22 cellular contexts compared by ENCODE assay signal in genomic region chr3:126343675-126344074, GRCh38. TPM values are rescaled to one million over a fixed set of nuclear protein-coding genes. Genes with fewer than 3 reads are reported as not detected.
A peak's percentile ranks its signal among the peaks of the same experiment; 100 is the strongest.
DNase-seq lines count a peak whose midpoint lies in the region; ATAC-seq and TF ChIP-seq lines count a peak whose summit lies in the region.
"Had no signal": no experiment of that assay in that cellular context is flagged by ENCODE, and none has a peak within 500 bp of the region (broad histone marks: within the 10 kb centered on the region; RNA-seq: fewer than 3 reads in every experiment).

No MANE protein-coding gene starts in this region.

- H3K27me3 ChIP-seq in dorsolateral prefrontal cortex, result no peaks in the 10 kb centered on the region
- H3K27me3 ChIP-seq in neuronal stem cell (ENCODE audit: control insufficient read depth in 3 of 3, insufficient read depth in 3 of 3, low read depth in 1 of 3, low read length in 3 of 3), result peaks cover 0 to 4% (median 0%) of the 10 kb centered on the region in 3 experiments

- no peaks in the 10 kb centered on the region for H3K36me3 Mint-ChIP-seq in type B pancreatic cell
- H3K36me3 Mint-ChIP-seq: CD14-positive monocyte had no signal

- H3K27me3 Mint-ChIP-seq in type B pancreatic cell, result peaks cover 7% of the 10 kb centered on the region
- H3K27me3 Mint-ChIP-seq: activated CD4-positive, alpha-beta T cell treated with anti-CD3 and anti-CD28 coated beads, Interleukin-2, amount 10 ng/mL, durations not matched to agents 24 days and 14 days had no signal

- H3K36me3 ChIP-seq in neuronal stem cell (replicated peaks in 1 of 2; ENCODE audit: control insufficient read depth in 2 of 2, insufficient read depth in 2 of 2, low read length in 2 of 2), result no peaks in the 10 kb centered on the region

- no peaks in the 10 kb centered on the region for H3K4me1 Mint-ChIP-seq in type B pancreatic cell (ENCODE audit: unreplicated experiment)
- H3K4me1 Mint-ChIP-seq: activated CD4-positive, alpha-beta T cell treated with anti-CD3 and anti-CD28 coated beads, Interleukin-2, amount 10 ng/mL, durations not matched to agents 24 days and 14 days; CD14-positive monocyte had no signal

- no peak overlapping the region for H3K4me3 Mint-ChIP-seq in type B pancreatic cell
- H3K4me3 Mint-ChIP-seq: activated CD4-positive, alpha-beta T cell treated with anti-CD3 and anti-CD28 coated beads, Interleukin-2, amount 10 ng/mL, durations not matched to agents 24 days and 14 days; CD14-positive monocyte had no signal

- peak overlapping the region; percentile 51 for H2BK15ac ChIP-seq in neuronal stem cell (ENCODE audit: low read length)

- no peaks in the 10 kb centered on the region for H3K9me3 Mint-ChIP-seq in type B pancreatic cell
- H3K9me3 Mint-ChIP-seq: activated CD4-positive, alpha-beta T cell treated with anti-CD3 and anti-CD28 coated beads, Interleukin-2, amount 10 ng/mL, durations not matched to agents 24 days and 14 days had no signal

- H3K4me2 ChIP-seq in neuronal stem cell (ENCODE audit: insufficient read depth, low read length, poor library complexity, severe bottlenecking), result no peak overlapping the region

- H2AK5ac ChIP-seq in neuronal stem cell (ENCODE audit: low read depth, low read length), result peak overlapping the region; percentile 73

- no peak overlapping the region for H3K9ac ChIP-seq in neuronal stem cell (ENCODE audit: low read depth, low read length, poor library complexity)

- no peak overlapping the region for H2BK5ac ChIP-seq in neuronal stem cell (ENCODE audit: low read length)

- ATAC-seq in left ventricle myocardium superior, result no peak
- ATAC-seq: esophagus mucosa had no signal

- H3K27ac Mint-ChIP-seq in type B pancreatic cell, result no peak overlapping the region
- H3K27ac Mint-ChIP-seq: activated CD4-positive, alpha-beta T cell treated with anti-CD3 and anti-CD28 coated beads, Interleukin-2, amount 10 ng/mL, durations not matched to agents 24 days and 14 days; CD14-positive monocyte had no signal

- H3K27ac ChIP-seq in dorsolateral prefrontal cortex (peak overlapping the region in 7 of 59 donors; percentile 39 to 83 (median 53)), neuronal stem cell (replicated peaks; ENCODE audit: low read length) (no peak overlapping the region), RWPE1 (no peak overlapping the region)
- H3K27ac ChIP-seq: psoas muscle had no signal

- peaks cover 0 to 5% of the 10 kb centered on the region in 2 donors for H3K4me1 ChIP-seq in neuronal stem cell (ENCODE audit: control insufficient read depth in 2 of 2, insufficient read depth in 1 of 2, low read depth in 1 of 2, low read length in 2 of 2)

- H2AFZ ChIP-seq in neuronal stem cell (ENCODE audit: low read length), result no peak overlapping the region

- TF ChIP-seq CTCF in dorsolateral prefrontal cortex (IDR thresholded peaks at IDR 0.05 in 54 of 56, conservative IDR thresholded peaks at IDR 0.05 in 2 of 56; ENCODE audit: low read depth in 1 of 56, partially characterized antibody in 56 of 56) (no peak), type B pancreatic cell (conservative IDR thresholded peaks at IDR 0.05) (no peak), RWPE1 (conservative IDR thresholded peaks at IDR 0.05; ENCODE audit: low read depth) (no peak)

- H3K4ac ChIP-seq in neuronal stem cell (ENCODE audit: low read length), result no peak overlapping the region

- no peak overlapping the region for H2BK120ac ChIP-seq in neuronal stem cell (ENCODE audit: low read depth, low read length)

- intact Hi-C loops in cardiac septum (cut with DNase I), result no loop called here
- intact Hi-C loops in left ventricle myocardium superior (cut with micrococcal nuclease), result no loop called here
- intact Hi-C loops in dorsolateral prefrontal cortex (cut with DNase I), result no loop called here

- no peak overlapping the region for H4K8ac ChIP-seq in neuronal stem cell (ENCODE audit: low read depth, low read length)

- H3K14ac ChIP-seq in neuronal stem cell (ENCODE audit: low read length), result no peak overlapping the region

- H2BK12ac ChIP-seq in neuronal stem cell (ENCODE audit: low read length), result no peak overlapping the region

- POLR2A ChIA-PET in RWPE1 (lab: Yijun Ruan, JAX; ENCODE audit: low non-redundant PET), result no interaction called here

- H3K9me3 ChIP-seq in neuronal stem cell (replicated peaks in 1 of 2; ENCODE audit: control insufficient read depth in 2 of 2, insufficient read depth in 1 of 2, low read depth in 1 of 2, low read length in 2 of 2), result no peaks in the 10 kb centered on the region
- H3K9me3 ChIP-seq: psoas muscle had no signal

- CTCF ChIA-PET in RWPE1 (lab: Yijun Ruan, JAX), result no interaction called here

- H3K4me3 ChIP-seq in dorsolateral prefrontal cortex, result no peak overlapping the region
- H3K4me3 ChIP-seq in neuronal stem cell (ENCODE audit: low read length in 2 of 2), result no peak overlapping the region
- H3K4me3 ChIP-seq: psoas muscle had no signal

- H3K18ac ChIP-seq in neuronal stem cell (ENCODE audit: low read length), result peak overlapping the region; percentile 69

- no peak overlapping the region for H3K23ac ChIP-seq in neuronal stem cell (ENCODE audit: low read depth, low read length, poor library complexity)

- WGBS in neuronal stem cell (ENCODE audit: extremely low coverage in 2 of 2, insufficient read length in 2 of 2, insufficient replicate concordance in 1 of 2), 2 donors, result no CpG with 5 or more reads among the region's 34 CpGs

- H4K91ac ChIP-seq in neuronal stem cell (ENCODE audit: low read depth, low read length, poor library complexity), result no peak overlapping the region

- H3K79me1 ChIP-seq in neuronal stem cell (ENCODE audit: low read depth, low read length), result no peaks in the 10 kb centered on the region

- peak; percentile 36 for DNase-seq in cardiac septum (ENCODE audit: low spot score)
- DNase-seq in left ventricle myocardium superior, result no peak
- peak in 7 of 10 donors; percentile 16 to 45 (median 28) for DNase-seq in dorsolateral prefrontal cortex
- no peak for DNase-seq in neuronal stem cell (ENCODE audit: low spot score)
- DNase-seq in type B pancreatic cell (ENCODE audit: extremely low spot score, unreplicated experiment), result peak; percentile 65
- DNase-seq in RWPE1 (ENCODE audit: low spot score), result no peak
- no peak for DNase-seq in AG08395 (ENCODE audit: low spot score)
- DNase-seq in NK-92 treated with Interleukin-12 subunit alpha and Interleukin-12 subunit beta, amount 100 ng/mL, for 24 hours (lab: John Stamatoyannopoulos, UW), result no peak
- DNase-seq: activated gamma-delta T cell; NCI-H1436 treated with DMSO at 0.1 percent for 48 hours; NCI-H2171; NCI-H524 treated with DMSO at 0.1 percent for 48 hours; stimulated activated CD4-positive, alpha-beta T cell treated with anti-CD3 and anti-CD28 coated beads, Interleukin-12 subunit alpha, Interleukin-12 subunit beta, amount 100 ng/mL, for 4 hours; stimulated activated CD8-positive, alpha-beta memory T cell treated with anti-CD3 and anti-CD28 coated beads, Interleukin-4, amount 100 ng/mL, for 48 hours had no signal

RNA-seq across cellular contexts. Expression of gene KLF15, which starts 13.5 kb away (rescaled TPM):
- 11.5 TPM for total RNA-seq in cardiac septum
- 28.5 TPM for total RNA-seq in left ventricle myocardium superior
- total RNA-seq in dorsolateral prefrontal cortex, result 100 to 1,000 TPM in 5 of 120 experiments, 10 to 100 TPM in 115; 11.7 to 112 (median 39.5) TPM
- polyA plus RNA-seq in neuronal stem cell (2013, experiment 1 of 2), result 6.0 TPM
- 5.6 TPM for polyA plus RNA-seq in neuronal stem cell (2013, experiment 2 of 2)
- total RNA-seq in type B pancreatic cell (ENCODE audit: low replicate concordance), result 2.4 and 7.9 TPM in 2 replicates
- polyA plus RNA-seq: CD14-positive monocyte had no signal

RNA-seq across cellular contexts. Expression of gene CFAP100, which starts 51.0 kb away (rescaled TPM):
- total RNA-seq in cardiac septum, result not detected
- not detected for total RNA-seq in left ventricle myocardium superior
- total RNA-seq in dorsolateral prefrontal cortex, result 1 to 10 TPM in 102 of 120 experiments, under 1 TPM in 11, not detected in 7; 0.29 to 7.9 (median 2.4) TPM
- 3.9 TPM for polyA plus RNA-seq in neuronal stem cell (2013, experiment 1 of 2)
- 2.8 TPM for polyA plus RNA-seq in neuronal stem cell (2013, experiment 2 of 2)
- 4.3 TPM in 1 of 2 replicates, not detected in the other for total RNA-seq in type B pancreatic cell (ENCODE audit: low replicate concordance)
- total RNA-seq: activated CD4-positive, alpha-beta T cell treated with anti-CD3 and anti-CD28 coated beads, Interleukin-2, amount 10 ng/mL, durations not matched to agents 24 days and 14 days; esophagus mucosa; G401; MCF 10A; psoas muscle; subcutaneous adipose tissue had no signal
- polyA plus RNA-seq: CD14-positive monocyte, neural cell, psoas muscle had no signal

Comparison
In these comparisons a context has a peak if more than half of its experiments do, and no peak if none do; other contexts are left out.
1. DNase-seq: peak in cardiac septum (single experiment), dorsolateral prefrontal cortex (7 of 10) and type B pancreatic cell (single experiment); none in left ventricle myocardium superior (single experiment), neuronal stem cell (single experiment), RWPE1 (single experiment), AG08395 (single experiment) and NK-92 treated with Interleukin-12 subunit alpha and Interleukin-12 subunit beta, amount 100 ng/mL, for 24 hours (single experiment).